Comparison of ENCODE assay signal across 8 cellular contexts in the genomic region with DNA sequence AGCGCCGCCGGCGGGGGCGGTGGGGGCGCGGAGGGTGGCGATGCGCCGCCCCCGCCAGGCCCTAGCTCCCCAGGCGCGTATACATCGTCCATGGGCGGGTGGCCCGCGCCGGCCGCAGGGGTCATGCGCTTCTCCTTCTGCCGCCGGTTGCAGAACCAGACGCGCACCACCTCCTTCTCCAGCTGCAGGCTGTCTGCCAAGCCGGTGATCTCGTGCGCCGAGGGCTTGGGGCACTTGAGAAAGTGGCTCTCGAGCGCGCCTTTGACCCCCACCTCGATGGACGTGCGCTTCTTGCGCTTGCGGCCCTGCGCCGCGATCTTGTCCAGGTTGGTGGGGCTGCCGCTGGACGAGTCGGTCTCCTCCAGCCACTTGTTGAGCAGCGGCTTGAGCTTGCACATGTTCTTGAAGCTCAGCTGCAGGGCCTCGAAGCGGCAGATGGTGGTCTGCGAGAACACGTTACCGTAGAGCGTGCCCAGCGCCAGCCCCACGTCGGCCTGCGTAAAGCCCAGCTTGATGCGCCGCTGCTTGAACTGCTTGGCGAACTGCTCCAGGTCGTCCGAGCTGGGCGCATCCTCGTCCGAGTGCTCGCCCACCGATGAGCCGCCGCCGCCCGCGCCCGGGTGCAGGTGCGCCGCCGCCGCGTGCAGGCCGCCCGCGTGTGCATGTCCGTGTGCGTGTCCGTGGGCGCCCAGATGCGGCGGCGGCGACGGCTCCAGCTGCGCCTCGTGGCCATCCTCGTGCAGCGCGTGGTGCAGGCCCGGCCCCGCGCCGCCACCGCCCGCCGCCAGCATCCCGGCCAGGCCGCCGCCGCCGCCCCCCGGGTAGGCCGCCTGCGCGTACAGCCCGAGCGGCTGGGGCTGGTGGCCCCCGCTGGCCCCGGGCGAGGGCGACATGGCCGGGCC. TPM values are rescaled to one million over a fixed set of nuclear protein-coding genes. Genes with fewer than 3 reads are reported as not detected.
A peak's percentile ranks its signal among the peaks of the same experiment; 100 is the strongest.
DNase-seq lines count a peak whose midpoint lies in the region; ATAC-seq lines count a peak whose summit lies in the region.

No MANE protein-coding gene starts in this region.

- no peaks in the 10 kb centered on the region for H3K9me3 Mint-ChIP-seq in activated T-cell treated with anti-CD3 and anti-CD28 coated beads, Interleukin-2, amount 50 U/mL, for 4 hours

- no peaks in the 10 kb centered on the region for H3K36me3 Mint-ChIP-seq in activated T-cell treated with anti-CD3 and anti-CD28 coated beads, Interleukin-2, amount 50 U/mL, for 4 hours (ENCODE audit: insufficient read depth)

- peak; percentile 75 for DNase-seq in DMS79 treated with DMSO at 0.1 percent for 48 hours (lab: John Stamatoyannopoulos, UW)
- DNase-seq in activated T-cell treated with anti-CD3 and anti-CD28 coated beads, Interleukin-2, amount 50 U/mL, for 4 hours, result no peak
- peak; percentile 1 for DNase-seq in kidney glomerular epithelial cell (lab: John Stamatoyannopoulos, UW)
- no peak for DNase-seq in GDM1 (lab: John Stamatoyannopoulos, UW)
- no peak for DNase-seq in GOT3 (lab: John Stamatoyannopoulos, UW)

- ATAC-seq in HG02642 (IDR thresholded peaks at IDR 0.05; ENCODE audit: poor library complexity, unreplicated experiment), result peak; percentile 5
- ATAC-seq in activated T-cell treated with anti-CD3 and anti-CD28 coated beads, Interleukin-2, amount 50 U/mL, for 4 hours, result peak; percentile 1 to 2
- ATAC-seq in GM21423 (IDR thresholded peaks at IDR 0.05; ENCODE audit: unreplicated experiment), result no peak
- ATAC-seq in HG03520 (IDR thresholded peaks at IDR 0.05; ENCODE audit: unreplicated experiment), result no peak

- H3K4me1 Mint-ChIP-seq in activated T-cell treated with anti-CD3 and anti-CD28 coated beads, Interleukin-2, amount 50 U/mL, for 4 hours (ENCODE audit: low read depth), result peaks cover 8% of the 10 kb centered on the region

- H3K27me3 Mint-ChIP-seq in activated T-cell treated with anti-CD3 and anti-CD28 coated beads, Interleukin-2, amount 50 U/mL, for 4 hours (ENCODE audit: low read depth), result peaks cover 41% of the 10 kb centered on the region

- H3K4me3 Mint-ChIP-seq in activated T-cell treated with anti-CD3 and anti-CD28 coated beads, Interleukin-2, amount 50 U/mL, for 4 hours, result peak overlapping the region; percentile 60

RNA-seq across cellular contexts. Expression of a gene that starts 0.9 kb away (rescaled TPM):
- 1 to 10 TPM in 2 of 3 donors, under 1 TPM in 1; 0.91 to 1.3 (median 1.0) TPM for total RNA-seq in activated T-cell treated with anti-CD3 and anti-CD28 coated beads, Interleukin-2, amount 50 U/mL, for 4 hours

RNA-seq across cellular contexts. Expression of a gene that starts 33.1 kb away (rescaled TPM):
- 100 to 1,000 TPM; 103 to 105 (median 104) TPM for total RNA-seq in activated T-cell treated with anti-CD3 and anti-CD28 coated beads, Interleukin-2, amount 50 U/mL, for 4 hours

RNA-seq across cellular contexts. Expression of a gene that starts 40.4 kb away (rescaled TPM):
- 10 to 100 TPM; 15.9 to 33.8 (median 26.9) TPM for total RNA-seq in activated T-cell treated with anti-CD3 and anti-CD28 coated beads, Interleukin-2, amount 50 U/mL, for 4 hours

RNA-seq across cellular contexts. Expression of a gene that starts 55.9 kb away (rescaled TPM):
- 100 to 1,000 TPM; 130 to 133 (median 130) TPM for total RNA-seq in activated T-cell treated with anti-CD3 and anti-CD28 coated beads, Interleukin-2, amount 50 U/mL, for 4 hours

Comparison
In these comparisons a context has a peak if more than half of its experiments do, and no peak if none do; other contexts are left out.
1. DNase-seq: peak in DMS79 treated with DMSO at 0.1 percent for 48 hours (single experiment) and kidney glomerular epithelial cell (single experiment); none in activated T-cell treated with anti-CD3 and anti-CD28 coated beads, Interleukin-2, amount 50 U/mL, for 4 hours (single experiment), GDM1 (single experiment) and GOT3 (single experiment).
2. ATAC-seq: peak in HG02642 (single experiment) and activated T-cell treated with anti-CD3 and anti-CD28 coated beads, Interleukin-2, amount 50 U/mL, for 4 hours (2 of 2); none in GM21423 (single experiment) and HG03520 (single experiment).